Comparison of ENCODE assay signal across 1 cellular context in the genomic region with DNA sequence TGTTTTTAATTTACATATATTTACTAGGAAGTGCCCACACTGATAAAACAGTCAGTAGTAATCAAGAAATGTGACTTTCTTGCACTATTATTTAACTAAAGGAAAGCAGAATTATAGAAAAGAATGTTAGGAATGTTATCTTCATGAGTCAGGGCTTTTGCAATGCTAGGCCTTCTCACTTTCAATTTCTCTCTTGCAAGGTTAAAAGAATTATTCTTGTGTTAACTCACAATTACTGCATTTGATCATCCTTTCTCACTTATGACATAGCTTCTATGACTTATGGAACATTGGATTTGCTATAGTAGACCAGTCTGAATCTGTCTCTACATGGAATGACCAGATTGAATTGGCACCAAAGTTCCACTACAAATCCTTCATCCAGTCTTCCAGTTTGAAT.
TF ChIP-seq lines count a peak whose summit lies in the region.

No MANE protein-coding gene starts in this region.

TF ChIP-seq in H1, 55 proteins besides CTCF, POLR2A, EP300 and RAD21 (continued from another document):
- TF ChIP-seq, protein P1, sequence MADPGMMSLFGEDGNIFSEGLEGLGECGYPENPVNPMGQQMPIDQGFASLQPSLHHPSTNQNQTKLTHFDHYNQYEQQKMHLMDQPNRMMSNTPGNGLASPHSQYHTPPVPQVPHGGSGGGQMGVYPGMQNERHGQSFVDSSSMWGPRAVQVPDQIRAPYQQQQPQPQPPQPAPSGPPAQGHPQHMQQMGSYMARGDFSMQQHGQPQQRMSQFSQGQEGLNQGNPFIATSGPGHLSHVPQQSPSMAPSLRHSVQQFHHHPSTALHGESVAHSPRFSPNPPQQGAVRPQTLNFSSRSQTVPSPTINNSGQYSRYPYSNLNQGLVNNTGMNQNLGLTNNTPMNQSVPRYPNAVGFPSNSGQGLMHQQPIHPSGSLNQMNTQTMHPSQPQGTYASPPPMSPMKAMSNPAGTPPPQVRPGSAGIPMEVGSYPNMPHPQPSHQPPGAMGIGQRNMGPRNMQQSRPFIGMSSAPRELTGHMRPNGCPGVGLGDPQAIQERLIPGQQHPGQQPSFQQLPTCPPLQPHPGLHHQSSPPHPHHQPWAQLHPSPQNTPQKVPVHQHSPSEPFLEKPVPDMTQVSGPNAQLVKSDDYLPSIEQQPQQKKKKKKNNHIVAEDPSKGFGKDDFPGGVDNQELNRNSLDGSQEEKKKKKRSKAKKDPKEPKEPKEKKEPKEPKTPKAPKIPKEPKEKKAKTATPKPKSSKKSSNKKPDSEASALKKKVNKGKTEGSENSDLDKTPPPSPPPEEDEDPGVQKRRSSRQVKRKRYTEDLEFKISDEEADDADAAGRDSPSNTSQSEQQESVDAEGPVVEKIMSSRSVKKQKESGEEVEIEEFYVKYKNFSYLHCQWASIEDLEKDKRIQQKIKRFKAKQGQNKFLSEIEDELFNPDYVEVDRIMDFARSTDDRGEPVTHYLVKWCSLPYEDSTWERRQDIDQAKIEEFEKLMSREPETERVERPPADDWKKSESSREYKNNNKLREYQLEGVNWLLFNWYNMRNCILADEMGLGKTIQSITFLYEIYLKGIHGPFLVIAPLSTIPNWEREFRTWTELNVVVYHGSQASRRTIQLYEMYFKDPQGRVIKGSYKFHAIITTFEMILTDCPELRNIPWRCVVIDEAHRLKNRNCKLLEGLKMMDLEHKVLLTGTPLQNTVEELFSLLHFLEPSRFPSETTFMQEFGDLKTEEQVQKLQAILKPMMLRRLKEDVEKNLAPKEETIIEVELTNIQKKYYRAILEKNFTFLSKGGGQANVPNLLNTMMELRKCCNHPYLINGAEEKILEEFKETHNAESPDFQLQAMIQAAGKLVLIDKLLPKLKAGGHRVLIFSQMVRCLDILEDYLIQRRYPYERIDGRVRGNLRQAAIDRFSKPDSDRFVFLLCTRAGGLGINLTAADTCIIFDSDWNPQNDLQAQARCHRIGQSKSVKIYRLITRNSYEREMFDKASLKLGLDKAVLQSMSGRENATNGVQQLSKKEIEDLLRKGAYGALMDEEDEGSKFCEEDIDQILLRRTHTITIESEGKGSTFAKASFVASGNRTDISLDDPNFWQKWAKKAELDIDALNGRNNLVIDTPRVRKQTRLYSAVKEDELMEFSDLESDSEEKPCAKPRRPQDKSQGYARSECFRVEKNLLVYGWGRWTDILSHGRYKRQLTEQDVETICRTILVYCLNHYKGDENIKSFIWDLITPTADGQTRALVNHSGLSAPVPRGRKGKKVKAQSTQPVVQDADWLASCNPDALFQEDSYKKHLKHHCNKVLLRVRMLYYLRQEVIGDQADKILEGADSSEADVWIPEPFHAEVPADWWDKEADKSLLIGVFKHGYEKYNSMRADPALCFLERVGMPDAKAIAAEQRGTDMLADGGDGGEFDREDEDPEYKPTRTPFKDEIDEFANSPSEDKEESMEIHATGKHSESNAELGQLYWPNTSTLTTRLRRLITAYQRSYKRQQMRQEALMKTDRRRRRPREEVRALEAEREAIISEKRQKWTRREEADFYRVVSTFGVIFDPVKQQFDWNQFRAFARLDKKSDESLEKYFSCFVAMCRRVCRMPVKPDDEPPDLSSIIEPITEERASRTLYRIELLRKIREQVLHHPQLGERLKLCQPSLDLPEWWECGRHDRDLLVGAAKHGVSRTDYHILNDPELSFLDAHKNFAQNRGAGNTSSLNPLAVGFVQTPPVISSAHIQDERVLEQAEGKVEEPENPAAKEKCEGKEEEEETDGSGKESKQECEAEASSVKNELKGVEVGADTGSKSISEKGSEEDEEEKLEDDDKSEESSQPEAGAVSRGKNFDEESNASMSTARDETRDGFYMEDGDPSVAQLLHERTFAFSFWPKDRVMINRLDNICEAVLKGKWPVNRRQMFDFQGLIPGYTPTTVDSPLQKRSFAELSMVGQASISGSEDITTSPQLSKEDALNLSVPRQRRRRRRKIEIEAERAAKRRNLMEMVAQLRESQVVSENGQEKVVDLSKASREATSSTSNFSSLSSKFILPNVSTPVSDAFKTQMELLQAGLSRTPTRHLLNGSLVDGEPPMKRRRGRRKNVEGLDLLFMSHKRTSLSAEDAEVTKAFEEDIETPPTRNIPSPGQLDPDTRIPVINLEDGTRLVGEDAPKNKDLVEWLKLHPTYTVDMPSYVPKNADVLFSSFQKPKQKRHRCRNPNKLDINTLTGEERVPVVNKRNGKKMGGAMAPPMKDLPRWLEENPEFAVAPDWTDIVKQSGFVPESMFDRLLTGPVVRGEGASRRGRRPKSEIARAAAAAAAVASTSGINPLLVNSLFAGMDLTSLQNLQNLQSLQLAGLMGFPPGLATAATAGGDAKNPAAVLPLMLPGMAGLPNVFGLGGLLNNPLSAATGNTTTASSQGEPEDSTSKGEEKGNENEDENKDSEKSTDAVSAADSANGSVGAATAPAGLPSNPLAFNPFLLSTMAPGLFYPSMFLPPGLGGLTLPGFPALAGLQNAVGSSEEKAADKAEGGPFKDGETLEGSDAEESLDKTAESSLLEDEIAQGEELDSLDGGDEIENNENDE (IDR thresholded peaks at IDR 0.05; ENCODE audit: insufficient replicate concordance, low read length), result no peak
- TF ChIP-seq SAP30 (IDR thresholded peaks at IDR 0.05; ENCODE audit: insufficient read depth, insufficient replicate concordance, low read length), result no peak
- TF ChIP-seq POU5F1 (IDR thresholded peaks at IDR 0.05; ENCODE audit: low read depth, low read length), result no peak
- TF ChIP-seq TAF1 (IDR thresholded peaks at IDR 0.05; ENCODE audit: low read depth, low read length), result no peak
- TF ChIP-seq PHF8 (conservative IDR thresholded peaks at IDR 0.05; ENCODE audit: low read depth, low read length), result no peak
- no peak for TF ChIP-seq RBBP5 (IDR thresholded peaks at IDR 0.05; ENCODE audit: borderline replicate concordance, low read depth, low read length)
- TF ChIP-seq NANOG (IDR thresholded peaks at IDR 0.05; ENCODE audit: insufficient read depth, low read depth, low read length, poor library complexity, severe bottlenecking), result no peak
- TF ChIP-seq GTF2F1 (IDR thresholded peaks at IDR 0.05; ENCODE audit: borderline replicate concordance, low read depth, low read length), result no peak
